In the genomic region with DNA sequence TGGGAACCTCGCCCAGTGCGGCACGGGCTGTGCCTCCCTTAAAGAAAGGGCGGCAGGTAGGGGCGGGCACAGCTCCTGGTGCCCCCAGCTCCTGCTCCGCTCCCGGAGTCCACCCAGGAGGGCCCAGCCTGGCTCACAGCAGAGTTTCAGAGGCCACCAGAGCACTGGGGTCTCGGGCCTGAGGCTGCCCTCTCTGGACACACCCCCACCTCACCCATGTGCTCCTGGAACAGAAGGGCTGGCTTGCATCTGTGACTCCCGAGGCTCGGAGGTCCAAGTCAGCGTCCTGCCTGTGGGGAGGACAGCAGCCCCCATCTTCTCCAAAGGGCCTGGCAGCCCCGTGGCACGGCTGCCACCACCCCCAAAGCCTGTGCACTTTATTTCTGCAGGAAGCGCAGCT, we compare ENCODE assay signal across 21 cellular contexts.
"Had no signal": no experiment of that assay in that cellular context is flagged by ENCODE, and none has a peak within 500 bp of the region (broad histone marks: within the 10 kb centered on the region; RNA-seq: fewer than 3 reads in every experiment).

No MANE protein-coding gene starts in this region.

- H3K36me3 ChIP-seq: esophagus squamous epithelium, gastroesophageal sphincter, left ventricle myocardium inferior, neutrophil, right atrium auricular region, suprapubic skin, thyroid gland, upper lobe of left lung had no signal

- ATAC-seq: gastroesophageal sphincter; left cardiac atrium; stimulated activated naive CD8-positive, alpha-beta T cell treated with anti-CD3 and anti-CD28 coated beads, Interleukin-15, Interleukin-2, amounts not matched to agents 100 U/mL and 50 U/mL, for 24 hours had no signal

- H3K27ac ChIP-seq: epithelial cell of prostate, esophagus squamous epithelium, gastroesophageal sphincter, left ventricle myocardium inferior, neutrophil, right atrium auricular region, suprapubic skin, thyroid gland, upper lobe of left lung had no signal

- H3K4me1 ChIP-seq: esophagus squamous epithelium, gastroesophageal sphincter, left ventricle myocardium inferior, right atrium auricular region, suprapubic skin, thyroid gland, upper lobe of left lung had no signal

- H3K4me3 Mint-ChIP-seq: nephron progenitor cell had no signal

- H3K9me3 ChIP-seq: esophagus squamous epithelium, neutrophil, suprapubic skin, thyroid gland had no signal

- DNase-seq: central memory CD4-positive, alpha-beta T cell; cortex of kidney; effector memory CD4-positive, alpha-beta T cell; esophagus squamous epithelium; foreskin fibroblast; left cardiac atrium; left ventricle myocardium inferior; mesenchymal stem cell; midbrain; nephron progenitor cell; small intestine; stimulated activated CD4-positive, alpha-beta T cell treated with anti-CD3 and anti-CD28 coated beads, Interleukin-2, amount 100 ng/mL, for 48 hours; stimulated activated naive CD8-positive, alpha-beta T cell treated with anti-CD3 and anti-CD28 coated beads, Interleukin-15, Interleukin-2, amounts not matched to agents 100 U/mL and 50 U/mL, for 24 hours; thyroid gland had no signal

- H3K4me3 ChIP-seq: esophagus squamous epithelium, gastroesophageal sphincter, left ventricle myocardium inferior, lung, right atrium auricular region, suprapubic skin, thyroid gland, upper lobe of left lung had no signal

- H3K27me3 ChIP-seq: right atrium auricular region, thyroid gland, upper lobe of left lung had no signal
